ENCODE assay signal across 10 cellular contexts in genomic region chr13:39956036-39956435, GRCh38.
DNase-seq lines count a peak whose midpoint lies in the region; ATAC-seq and TF ChIP-seq lines count a peak whose summit lies in the region.
"Had no signal": no experiment of that assay in that cellular context is flagged by ENCODE, and none has a peak within 500 bp of the region (broad histone marks: within the 10 kb centered on the region; RNA-seq: fewer than 3 reads in every experiment).

No MANE protein-coding gene starts in this region.

- H3K27ac Mint-ChIP-seq in neural crest cell (ENCODE audit: unreplicated experiment) (peak overlapping the region; percentile 39), glutamatergic neuron (ENCODE audit: unreplicated experiment) (no peak overlapping the region)

- no peaks in the 10 kb centered on the region for H3K36me3 ChIP-seq in OCI-LY7 (ENCODE audit: insufficient read depth, low read length)
- no peaks in the 10 kb centered on the region for H3K36me3 ChIP-seq in left lung
- no peaks in the 10 kb centered on the region for H3K36me3 ChIP-seq in PC-9 (ENCODE audit: low read depth)
- H3K36me3 ChIP-seq: colonic mucosa had no signal

- no peaks in the 10 kb centered on the region for H3K27me3 Mint-ChIP-seq in neural crest cell (ENCODE audit: low read depth)
- H3K27me3 Mint-ChIP-seq in glutamatergic neuron (ENCODE audit: unreplicated experiment), result no peaks in the 10 kb centered on the region

- peaks cover 37% of the 10 kb centered on the region for H3K4me1 ChIP-seq in OCI-LY7 (ENCODE audit: insufficient read depth, low read length, poor library complexity, severe bottlenecking)
- no peaks in the 10 kb centered on the region for H3K4me1 ChIP-seq in left lung
- H3K4me1 ChIP-seq in PC-9 (replicated peaks; ENCODE audit: insufficient read depth), result no peaks in the 10 kb centered on the region
- H3K4me1 ChIP-seq: colonic mucosa had no signal

- DNase-seq in OCI-LY7 (ENCODE audit: low spot score) (peak; percentile 33), neural crest cell (ENCODE audit: low read depth, low spot score) (no peak), DMS 273 (lab: John Stamatoyannopoulos, UW; ENCODE audit: unreplicated experiment) (no peak), glutamatergic neuron (no peak), left lung (no peak), PC-9 (no peak)
- DNase-seq: colonic mucosa, DMS79 treated with DMSO at 0.1 percent for 48 hours had no signal

- H3K9me3 ChIP-seq in OCI-LY7 (ENCODE audit: low read length) (no peaks in the 10 kb centered on the region), left lung (no peaks in the 10 kb centered on the region), PC-9 (ENCODE audit: insufficient read depth, low read depth) (no peaks in the 10 kb centered on the region)
- H3K9me3 ChIP-seq: colonic mucosa had no signal

- no peaks in the 10 kb centered on the region for H3K9me2 ChIP-seq in OCI-LY7 (ENCODE audit: insufficient read depth, low read length)
- H3K9me2 ChIP-seq in PC-9 (ENCODE audit: insufficient read depth), result no peaks in the 10 kb centered on the region

- intact Hi-C loops in OCI-LY7 (cut with micrococcal nuclease; ENCODE audit: unreplicated experiment), result no loop called here
- intact Hi-C loops in left lung (cut with DNase I), result no loop called here
- intact Hi-C loops in PC-9 (cut with micrococcal nuclease; ENCODE audit: unreplicated experiment), result no loop called here

- no peak overlapping the region for H3K4me2 ChIP-seq in OCI-LY7 (ENCODE audit: low read length)
- H3K4me2 ChIP-seq in PC-9, result no peak overlapping the region

- no peak overlapping the region for H2AFZ ChIP-seq in OCI-LY7 (ENCODE audit: low read length)
- H2AFZ ChIP-seq in PC-9, result no peak overlapping the region

- BruUV-seq in OCI-LY7 (replicated peaks; lab: Mats Ljungman, UMichigan) (no TSS peak), PC-9 (replicated peaks; lab: Mats Ljungman, UMichigan) (no TSS peak)

- peak; percentile 62 for ATAC-seq in GM18517 (IDR thresholded peaks at IDR 0.05; ENCODE audit: unreplicated experiment)
- peak; percentile 60 for ATAC-seq in GM21576 (IDR thresholded peaks at IDR 0.05; ENCODE audit: unreplicated experiment)
- no peak for ATAC-seq in left lung

- H3K4me3 Mint-ChIP-seq in neural crest cell (no peak overlapping the region), glutamatergic neuron (ENCODE audit: unreplicated experiment) (no peak overlapping the region)

- H3K27ac ChIP-seq in OCI-LY7 (ENCODE audit: low read depth, low read length, poor library complexity, severe bottlenecking), result no peak overlapping the region
- no peak overlapping the region for H3K27ac ChIP-seq in left lung
- H3K27ac ChIP-seq in PC-9, result no peak overlapping the region
- H3K27ac ChIP-seq: colonic mucosa had no signal

- H3K79me2 ChIP-seq in OCI-LY7 (ENCODE audit: insufficient read depth, low read depth, low read length) (no peaks in the 10 kb centered on the region), PC-9 (ENCODE audit: low read depth) (no peaks in the 10 kb centered on the region)

- H3K9me3 Mint-ChIP-seq in neural crest cell, result no peaks in the 10 kb centered on the region
- H3K9me3 Mint-ChIP-seq in glutamatergic neuron (ENCODE audit: unreplicated experiment), result no peaks in the 10 kb centered on the region

- CTCF ChIA-PET in OCI-LY7 (lab: Charles Lee; ENCODE audit: unreplicated experiment) (interaction anchor here (0.6 kb wide), 1 partner anchor 200 kb away, joined by 3 read pairs; no protein-coding TSS in a partner anchor), PC-9 (lab: Charles Lee) (no interaction called here)

- H4K20me1 ChIP-seq in OCI-LY7 (ENCODE audit: insufficient read depth, low read length), result no peaks in the 10 kb centered on the region
- H4K20me1 ChIP-seq in PC-9 (ENCODE audit: insufficient read depth), result no peaks in the 10 kb centered on the region

- POLR2A ChIA-PET in OCI-LY7 (lab: Charles Lee) (interaction anchor here (0.5 to 0.7 kb wide), 2 partner anchors 15 to 706 kb away, joined by 4 to 11 read pairs; no protein-coding TSS in a partner anchor), PC-9 (lab: Charles Lee; ENCODE audit: unreplicated experiment) (no interaction called here)

- H3K4me3 ChIP-seq in OCI-LY7 (ENCODE audit: low read depth, low read length, poor library complexity, severe bottlenecking) (no peak overlapping the region), left lung (no peak overlapping the region), PC-9 (no peak overlapping the region)
- H3K4me3 ChIP-seq: colonic mucosa had no signal

- no peak for TF ChIP-seq CTCF in OCI-LY7 (conservative IDR thresholded peaks at IDR 0.05; ENCODE audit: low read length)
- no peak for TF ChIP-seq CTCF in neural crest cell (conservative IDR thresholded peaks at IDR 0.05)
- TF ChIP-seq CTCF in glutamatergic neuron (IDR thresholded peaks at IDR 0.05; ENCODE audit: partially characterized antibody, unreplicated experiment), result no peak
- no peak for TF ChIP-seq CTCF in left lung (IDR thresholded peaks at IDR 0.05)
- TF ChIP-seq CTCF in PC-9 (conservative IDR thresholded peaks at IDR 0.05), result no peak

- no peaks in the 10 kb centered on the region for H3F3A ChIP-seq in PC-9 (ENCODE audit: insufficient read depth, low read depth)

- H3K36me3 Mint-ChIP-seq in neural crest cell (ENCODE audit: low read depth) (no peaks in the 10 kb centered on the region), glutamatergic neuron (ENCODE audit: unreplicated experiment) (no peaks in the 10 kb centered on the region)

- no peaks in the 10 kb centered on the region for H3K27me3 ChIP-seq in left lung
- H3K27me3 ChIP-seq in PC-9 (ENCODE audit: insufficient read depth, low read depth), result no peaks in the 10 kb centered on the region
- H3K27me3 ChIP-seq: colonic mucosa had no signal

- peaks cover 43% of the 10 kb centered on the region for H3K4me1 Mint-ChIP-seq in neural crest cell
- peaks cover 2% of the 10 kb centered on the region for H3K4me1 Mint-ChIP-seq in glutamatergic neuron (ENCODE audit: low read depth, unreplicated experiment)
